In genomic region chr14:91035855-91036254, GRCh38 we compare ENCODE assay signal across 17 cellular contexts. TPM values are rescaled to one million over a fixed set of nuclear protein-coding genes. Genes with fewer than 3 reads are reported as not detected.
A peak's percentile ranks its signal among the peaks of the same experiment; 100 is the strongest.
DNase-seq lines count a peak whose midpoint lies in the region; ATAC-seq and TF ChIP-seq lines count a peak whose summit lies in the region.
"Had no signal": no experiment of that assay in that cellular context is flagged by ENCODE, and none has a peak within 500 bp of the region (broad histone marks: within the 10 kb centered on the region; RNA-seq: fewer than 3 reads in every experiment).

No MANE protein-coding gene starts in this region.

- peaks cover 79% of the 10 kb centered on the region for H3K4me1 Mint-ChIP-seq in activated T-helper 1 cell treated with anti-CD3 and anti-CD28 coated beads, Interleukin-12 subunit alpha, Interleukin-12 subunit beta, Interleukin-2, Interleukin-4 antibody, amounts not matched to agents 30 ng/mL and 10 ng/mL and 1 ng/mL, durations not matched to agents 14 hours and 24 hours and 36 hours (ENCODE audit: low read depth)

- peak overlapping the region; percentile 56 for H3K4me3 Mint-ChIP-seq in activated T-helper 1 cell treated with anti-CD3 and anti-CD28 coated beads, Interleukin-12 subunit alpha, Interleukin-12 subunit beta, Interleukin-2, Interleukin-4 antibody, amounts not matched to agents 30 ng/mL and 10 ng/mL and 1 ng/mL, durations not matched to agents 14 hours and 24 hours and 36 hours
- H3K4me3 Mint-ChIP-seq: immature natural killer cell had no signal

- no peaks in the 10 kb centered on the region for H3K27me3 Mint-ChIP-seq in activated T-helper 1 cell treated with anti-CD3 and anti-CD28 coated beads, Interleukin-12 subunit alpha, Interleukin-12 subunit beta, Interleukin-2, Interleukin-4 antibody, amounts not matched to agents 30 ng/mL and 10 ng/mL and 1 ng/mL, durations not matched to agents 14 hours and 24 hours and 36 hours (ENCODE audit: insufficient read depth)

- intact Hi-C loops in activated T-helper 1 cell treated with anti-CD3 and anti-CD28 coated beads, Interleukin-12 subunit alpha, Interleukin-12 subunit beta, Interleukin-2, Interleukin-4 antibody, amounts not matched to agents 30 ng/mL and 10 ng/mL and 1 ng/mL, durations not matched to agents 14 hours and 24 hours and 36 hours (cut with micrococcal nuclease), result loop anchor here (1.0 to 5.0 kb wide), 6 partner anchors 9 to 191 kb away; partner anchors contain the start of genes DGLUCY and RPS6KA5

- TF ChIP-seq CTCF in GM10248 (IDR thresholded peaks at IDR 0.05; ENCODE audit: control extremely low read depth, extremely low read depth, low read depth, missing control alignments) (no peak), brain microvascular endothelial cell (IDR thresholded peaks at IDR 0.05; ENCODE audit: low read depth, low read length, missing control alignments) (no peak)

- H3K4me3 ChIP-seq in brain microvascular endothelial cell (ENCODE audit: low read depth, low read length), result no peak overlapping the region
- H3K4me3 ChIP-seq: HAP-1, stomach had no signal

- no peak overlapping the region for H3K27ac ChIP-seq in brain microvascular endothelial cell
- H3K27ac ChIP-seq: stomach, VCaP had no signal

- H3K27ac Mint-ChIP-seq in activated T-helper 1 cell treated with anti-CD3 and anti-CD28 coated beads, Interleukin-12 subunit alpha, Interleukin-12 subunit beta, Interleukin-2, Interleukin-4 antibody, amounts not matched to agents 30 ng/mL and 10 ng/mL and 1 ng/mL, durations not matched to agents 14 hours and 24 hours and 36 hours, result peak overlapping the region; percentile 78

- POLR2A ChIA-PET in GM10248 (lab: Yijun Ruan, JAX), result no interaction called here

- H3K36me3 ChIP-seq in brain microvascular endothelial cell (replicated peaks), result no peaks in the 10 kb centered on the region
- H3K36me3 ChIP-seq: HAP-1 had no signal

- ATAC-seq in GM19455 (IDR thresholded peaks at IDR 0.05; ENCODE audit: unreplicated experiment) (peak; percentile 82), HG03064 (IDR thresholded peaks at IDR 0.05; ENCODE audit: low read depth, unreplicated experiment) (peak; percentile 64)

- H3K9me3 Mint-ChIP-seq in activated T-helper 1 cell treated with anti-CD3 and anti-CD28 coated beads, Interleukin-12 subunit alpha, Interleukin-12 subunit beta, Interleukin-2, Interleukin-4 antibody, amounts not matched to agents 30 ng/mL and 10 ng/mL and 1 ng/mL, durations not matched to agents 14 hours and 24 hours and 36 hours, result no peaks in the 10 kb centered on the region
- H3K9me3 Mint-ChIP-seq: immature natural killer cell had no signal

- H3K27me3 ChIP-seq in brain microvascular endothelial cell (replicated peaks), result no peaks in the 10 kb centered on the region
- H3K27me3 ChIP-seq: stomach had no signal

- in situ Hi-C loops in brain microvascular endothelial cell (cut with HindIII; ENCODE audit: low pct_ligation_motif_present, low sequenced_read_pairs), result no loop called here

- CTCF ChIA-PET in GM10248 (lab: Yijun Ruan, JAX), result interaction anchor here (0.7 to 1.7 kb wide), 7 partner anchors 12 to 139 kb away, joined by 3 to 7 read pairs (median 4); partner anchors contain the start of gene RPS6KA5

- H3K36me3 Mint-ChIP-seq in activated T-helper 1 cell treated with anti-CD3 and anti-CD28 coated beads, Interleukin-12 subunit alpha, Interleukin-12 subunit beta, Interleukin-2, Interleukin-4 antibody, amounts not matched to agents 30 ng/mL and 10 ng/mL and 1 ng/mL, durations not matched to agents 14 hours and 24 hours and 36 hours (ENCODE audit: low read depth), result peaks cover 32% of the 10 kb centered on the region

- DNase-seq in GM10248 (ENCODE audit: extremely low spot score) (peak; percentile 20), COLO668 (lab: John Stamatoyannopoulos, UW; ENCODE audit: unreplicated experiment) (no peak), SIG-M5 treated with dmso at 0.1 percent for 504 hours (lab: John Stamatoyannopoulos, UW; ENCODE audit: unreplicated experiment) (no peak), brain microvascular endothelial cell (no peak), activated gamma-delta T cell (lab: John Stamatoyannopoulos, UW) (no peak)
- DNase-seq in activated T-helper 1 cell treated with anti-CD3 and anti-CD28 coated beads, Interleukin-12 subunit alpha, Interleukin-12 subunit beta, Interleukin-2, Interleukin-4 antibody, amounts not matched to agents 30 ng/mL and 10 ng/mL and 1 ng/mL, durations not matched to agents 14 hours and 24 hours and 36 hours (ENCODE audit: low spot score), result no peak
- DNase-seq: cortex of kidney; immature natural killer cell; NCI-H1048; NCI-H526; Right ventricle myocardium superior; stimulated activated CD4-positive, alpha-beta T cell treated with anti-CD3 and anti-CD28 coated beads, Interleukin-2, amount 100 ng/mL, for 48 hours; stomach had no signal

RNA-seq across cellular contexts. Expression of gene RPS6KA5, which starts 24.6 kb away (rescaled TPM):
- 16.6 and 16.7 TPM in 2 replicates for total RNA-seq in activated T-helper 1 cell treated with anti-CD3 and anti-CD28 coated beads, Interleukin-12 subunit alpha, Interleukin-12 subunit beta, Interleukin-2, Interleukin-4 antibody, amounts not matched to agents 30 ng/mL and 10 ng/mL and 1 ng/mL, durations not matched to agents 14 hours and 24 hours and 36 hours
